ENCODE assay signal across 2 cellular contexts in the genomic region with DNA sequence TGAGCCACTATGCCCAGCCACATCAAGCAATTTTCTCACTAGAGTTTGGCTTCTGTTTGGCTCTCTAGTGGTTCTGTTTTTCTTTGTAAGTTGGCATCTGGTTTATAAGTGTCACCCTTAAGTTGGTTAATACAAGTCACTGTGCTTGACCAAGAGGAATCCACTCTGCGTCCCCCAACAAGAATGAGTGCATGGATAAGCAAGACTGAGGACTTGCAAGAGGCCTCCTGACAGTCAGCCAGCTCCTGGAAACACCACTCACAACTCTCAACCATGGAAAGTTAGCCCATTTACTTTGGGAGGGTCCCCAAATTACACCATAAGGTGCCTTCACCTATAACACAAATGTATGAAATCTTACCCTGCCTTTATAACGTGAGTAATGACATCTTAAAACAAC.
TF ChIP-seq lines count a peak whose summit lies in the region.

No MANE protein-coding gene starts in this region.

TF ChIP-seq in GM23338, 12 proteins besides CTCF, POLR2A, EP300 and RAD21:
- TF ChIP-seq, protein P1, sequence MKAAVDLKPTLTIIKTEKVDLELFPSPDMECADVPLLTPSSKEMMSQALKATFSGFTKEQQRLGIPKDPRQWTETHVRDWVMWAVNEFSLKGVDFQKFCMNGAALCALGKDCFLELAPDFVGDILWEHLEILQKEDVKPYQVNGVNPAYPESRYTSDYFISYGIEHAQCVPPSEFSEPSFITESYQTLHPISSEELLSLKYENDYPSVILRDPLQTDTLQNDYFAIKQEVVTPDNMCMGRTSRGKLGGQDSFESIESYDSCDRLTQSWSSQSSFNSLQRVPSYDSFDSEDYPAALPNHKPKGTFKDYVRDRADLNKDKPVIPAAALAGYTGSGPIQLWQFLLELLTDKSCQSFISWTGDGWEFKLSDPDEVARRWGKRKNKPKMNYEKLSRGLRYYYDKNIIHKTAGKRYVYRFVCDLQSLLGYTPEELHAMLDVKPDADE (IDR thresholded peaks at IDR 0.05): no peak
- no peak for TF ChIP-seq JUNB (IDR thresholded peaks at IDR 0.05; ENCODE audit: unreplicated experiment)
- TF ChIP-seq, protein P2, sequence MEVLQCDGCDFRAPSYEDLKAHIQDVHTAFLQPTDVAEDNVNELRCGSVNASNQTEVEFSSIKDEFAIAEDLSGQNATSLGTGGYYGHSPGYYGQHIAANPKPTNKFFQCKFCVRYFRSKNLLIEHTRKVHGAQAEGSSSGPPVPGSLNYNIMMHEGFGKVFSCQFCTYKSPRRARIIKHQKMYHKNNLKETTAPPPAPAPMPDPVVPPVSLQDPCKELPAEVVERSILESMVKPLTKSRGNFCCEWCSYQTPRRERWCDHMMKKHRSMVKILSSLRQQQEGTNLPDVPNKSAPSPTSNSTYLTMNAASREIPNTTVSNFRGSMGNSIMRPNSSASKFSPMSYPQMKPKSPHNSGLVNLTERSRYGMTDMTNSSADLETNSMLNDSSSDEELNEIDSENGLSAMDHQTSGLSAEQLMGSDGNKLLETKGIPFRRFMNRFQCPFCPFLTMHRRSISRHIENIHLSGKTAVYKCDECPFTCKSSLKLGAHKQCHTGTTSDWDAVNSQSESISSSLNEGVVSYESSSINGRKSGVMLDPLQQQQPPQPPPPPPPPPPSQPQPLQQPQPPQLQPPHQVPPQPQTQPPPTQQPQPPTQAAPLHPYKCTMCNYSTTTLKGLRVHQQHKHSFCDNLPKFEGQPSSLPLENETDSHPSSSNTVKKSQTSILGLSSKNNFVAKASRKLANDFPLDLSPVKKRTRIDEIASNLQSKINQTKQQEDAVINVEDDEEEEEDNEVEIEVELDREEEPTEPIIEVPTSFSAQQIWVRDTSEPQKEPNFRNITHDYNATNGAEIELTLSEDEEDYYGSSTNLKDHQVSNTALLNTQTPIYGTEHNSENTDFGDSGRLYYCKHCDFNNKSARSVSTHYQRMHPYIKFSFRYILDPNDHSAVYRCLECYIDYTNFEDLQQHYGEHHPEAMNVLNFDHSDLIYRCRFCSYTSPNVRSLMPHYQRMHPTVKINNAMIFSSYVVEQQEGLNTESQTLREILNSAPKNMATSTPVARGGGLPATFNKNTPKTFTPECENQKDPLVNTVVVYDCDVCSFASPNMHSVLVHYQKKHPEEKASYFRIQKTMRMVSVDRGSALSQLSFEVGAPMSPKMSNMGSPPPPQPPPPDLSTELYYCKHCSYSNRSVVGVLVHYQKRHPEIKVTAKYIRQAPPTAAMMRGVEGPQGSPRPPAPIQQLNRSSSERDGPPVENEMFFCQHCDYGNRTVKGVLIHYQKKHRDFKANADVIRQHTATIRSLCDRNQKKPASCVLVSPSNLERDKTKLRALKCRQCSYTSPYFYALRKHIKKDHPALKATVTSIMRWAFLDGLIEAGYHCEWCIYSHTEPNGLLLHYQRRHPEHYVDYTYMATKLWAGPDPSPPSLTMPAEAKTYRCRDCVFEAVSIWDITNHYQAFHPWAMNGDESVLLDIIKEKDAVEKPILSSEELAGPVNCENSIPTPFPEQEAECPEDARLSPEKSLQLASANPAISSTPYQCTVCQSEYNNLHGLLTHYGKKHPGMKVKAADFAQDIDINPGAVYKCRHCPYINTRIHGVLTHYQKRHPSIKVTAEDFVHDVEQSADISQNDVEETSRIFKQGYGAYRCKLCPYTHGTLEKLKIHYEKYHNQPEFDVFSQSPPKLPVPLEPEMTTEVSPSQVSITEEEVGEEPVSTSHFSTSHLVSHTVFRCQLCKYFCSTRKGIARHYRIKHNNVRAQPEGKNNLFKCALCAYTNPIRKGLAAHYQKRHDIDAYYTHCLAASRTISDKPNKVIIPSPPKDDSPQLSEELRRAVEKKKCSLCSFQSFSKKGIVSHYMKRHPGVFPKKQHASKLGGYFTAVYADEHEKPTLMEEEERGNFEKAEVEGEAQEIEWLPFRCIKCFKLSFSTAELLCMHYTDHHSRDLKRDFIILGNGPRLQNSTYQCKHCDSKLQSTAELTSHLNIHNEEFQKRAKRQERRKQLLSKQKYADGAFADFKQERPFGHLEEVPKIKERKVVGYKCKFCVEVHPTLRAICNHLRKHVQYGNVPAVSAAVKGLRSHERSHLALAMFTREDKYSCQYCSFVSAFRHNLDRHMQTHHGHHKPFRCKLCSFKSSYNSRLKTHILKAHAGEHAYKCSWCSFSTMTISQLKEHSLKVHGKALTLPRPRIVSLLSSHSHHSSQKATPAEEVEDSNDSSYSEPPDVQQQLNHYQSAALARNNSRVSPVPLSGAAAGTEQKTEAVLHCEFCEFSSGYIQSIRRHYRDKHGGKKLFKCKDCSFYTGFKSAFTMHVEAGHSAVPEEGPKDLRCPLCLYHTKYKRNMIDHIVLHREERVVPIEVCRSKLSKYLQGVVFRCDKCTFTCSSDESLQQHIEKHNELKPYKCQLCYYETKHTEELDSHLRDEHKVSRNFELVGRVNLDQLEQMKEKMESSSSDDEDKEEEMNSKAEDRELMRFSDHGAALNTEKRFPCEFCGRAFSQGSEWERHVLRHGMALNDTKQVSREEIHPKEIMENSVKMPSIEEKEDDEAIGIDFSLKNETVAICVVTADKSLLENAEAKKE (CRISPR knock-in tag; IDR thresholded peaks at IDR 0.05): no peak
- no peak for TF ChIP-seq STAT1 (IDR thresholded peaks at IDR 0.05; ENCODE audit: unreplicated experiment)
- TF ChIP-seq EZH2 (IDR thresholded peaks at IDR 0.05; ENCODE audit: low read depth, unreplicated experiment): no peak
TF ChIP-seq in GM23338: peak in this region for 0.

TF ChIP-seq in GM12878, 131 proteins besides CTCF, POLR2A, EP300 and RAD21:
- TF ChIP-seq BMI1 (IDR thresholded peaks at IDR 0.05; ENCODE audit: borderline replicate concordance): no peak
- no peak for TF ChIP-seq CREM (IDR thresholded peaks at IDR 0.05; ENCODE audit: low read depth)
- TF ChIP-seq TBL1XR1 (IDR thresholded peaks at IDR 0.05; ENCODE audit: low read depth, low read length): no peak
- TF ChIP-seq RELB (IDR thresholded peaks at IDR 0.05; ENCODE audit: low read depth): no peak
- TF ChIP-seq CHD2 (IDR thresholded peaks at IDR 0.05; ENCODE audit: borderline replicate concordance, low read depth, low read length): no peak
- TF ChIP-seq SPI1 (IDR thresholded peaks at IDR 0.05; ENCODE audit: borderline replicate concordance, insufficient read depth, low read depth, low read length): no peak
- no peak for TF ChIP-seq RFX5 (IDR thresholded peaks at IDR 0.05; ENCODE audit: low read depth, low read length)
- TF ChIP-seq SRF (IDR thresholded peaks at IDR 0.05; ENCODE audit: low read depth in 2 of 2, low read length in 2 of 2): no peak
- TF ChIP-seq TCF3 (IDR thresholded peaks at IDR 0.05; ENCODE audit: borderline replicate concordance, insufficient read depth, low read depth, low read length): no peak
- no peak for TF ChIP-seq PML (IDR thresholded peaks at IDR 0.05; ENCODE audit: low read length)
- TF ChIP-seq YBX1 (IDR thresholded peaks at IDR 0.05): no peak
- TF ChIP-seq ZBED1 (IDR thresholded peaks at IDR 0.05; ENCODE audit: borderline replicate concordance): no peak
TF ChIP-seq in GM12878: peak in this region for 0.
